In the genomic region with DNA sequence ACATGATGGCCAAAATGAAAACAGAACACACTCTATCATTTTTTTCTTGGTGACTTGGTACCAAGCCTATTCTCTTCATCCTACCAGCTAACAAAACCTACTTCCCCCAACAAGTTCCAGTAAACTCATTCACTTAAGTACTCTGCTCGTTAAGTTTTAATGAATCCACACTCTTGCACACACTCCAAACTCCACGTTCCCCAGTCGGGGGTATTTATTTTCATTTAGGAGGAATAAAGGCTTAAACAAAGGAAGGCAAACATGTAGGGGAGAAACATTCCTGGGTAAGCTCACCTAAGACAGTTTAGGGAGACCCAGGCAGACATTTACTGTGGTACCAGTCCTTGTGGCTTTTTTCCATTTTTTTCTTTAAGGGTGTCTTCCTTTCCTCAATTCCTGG, we compare ENCODE assay signal across 1 cellular context.
TF ChIP-seq lines count a peak whose summit lies in the region.

No MANE protein-coding gene starts in this region.

TF ChIP-seq in H1, 55 proteins besides CTCF, POLR2A, EP300 and RAD21 (continued from another document):
- TF ChIP-seq, protein P1, sequence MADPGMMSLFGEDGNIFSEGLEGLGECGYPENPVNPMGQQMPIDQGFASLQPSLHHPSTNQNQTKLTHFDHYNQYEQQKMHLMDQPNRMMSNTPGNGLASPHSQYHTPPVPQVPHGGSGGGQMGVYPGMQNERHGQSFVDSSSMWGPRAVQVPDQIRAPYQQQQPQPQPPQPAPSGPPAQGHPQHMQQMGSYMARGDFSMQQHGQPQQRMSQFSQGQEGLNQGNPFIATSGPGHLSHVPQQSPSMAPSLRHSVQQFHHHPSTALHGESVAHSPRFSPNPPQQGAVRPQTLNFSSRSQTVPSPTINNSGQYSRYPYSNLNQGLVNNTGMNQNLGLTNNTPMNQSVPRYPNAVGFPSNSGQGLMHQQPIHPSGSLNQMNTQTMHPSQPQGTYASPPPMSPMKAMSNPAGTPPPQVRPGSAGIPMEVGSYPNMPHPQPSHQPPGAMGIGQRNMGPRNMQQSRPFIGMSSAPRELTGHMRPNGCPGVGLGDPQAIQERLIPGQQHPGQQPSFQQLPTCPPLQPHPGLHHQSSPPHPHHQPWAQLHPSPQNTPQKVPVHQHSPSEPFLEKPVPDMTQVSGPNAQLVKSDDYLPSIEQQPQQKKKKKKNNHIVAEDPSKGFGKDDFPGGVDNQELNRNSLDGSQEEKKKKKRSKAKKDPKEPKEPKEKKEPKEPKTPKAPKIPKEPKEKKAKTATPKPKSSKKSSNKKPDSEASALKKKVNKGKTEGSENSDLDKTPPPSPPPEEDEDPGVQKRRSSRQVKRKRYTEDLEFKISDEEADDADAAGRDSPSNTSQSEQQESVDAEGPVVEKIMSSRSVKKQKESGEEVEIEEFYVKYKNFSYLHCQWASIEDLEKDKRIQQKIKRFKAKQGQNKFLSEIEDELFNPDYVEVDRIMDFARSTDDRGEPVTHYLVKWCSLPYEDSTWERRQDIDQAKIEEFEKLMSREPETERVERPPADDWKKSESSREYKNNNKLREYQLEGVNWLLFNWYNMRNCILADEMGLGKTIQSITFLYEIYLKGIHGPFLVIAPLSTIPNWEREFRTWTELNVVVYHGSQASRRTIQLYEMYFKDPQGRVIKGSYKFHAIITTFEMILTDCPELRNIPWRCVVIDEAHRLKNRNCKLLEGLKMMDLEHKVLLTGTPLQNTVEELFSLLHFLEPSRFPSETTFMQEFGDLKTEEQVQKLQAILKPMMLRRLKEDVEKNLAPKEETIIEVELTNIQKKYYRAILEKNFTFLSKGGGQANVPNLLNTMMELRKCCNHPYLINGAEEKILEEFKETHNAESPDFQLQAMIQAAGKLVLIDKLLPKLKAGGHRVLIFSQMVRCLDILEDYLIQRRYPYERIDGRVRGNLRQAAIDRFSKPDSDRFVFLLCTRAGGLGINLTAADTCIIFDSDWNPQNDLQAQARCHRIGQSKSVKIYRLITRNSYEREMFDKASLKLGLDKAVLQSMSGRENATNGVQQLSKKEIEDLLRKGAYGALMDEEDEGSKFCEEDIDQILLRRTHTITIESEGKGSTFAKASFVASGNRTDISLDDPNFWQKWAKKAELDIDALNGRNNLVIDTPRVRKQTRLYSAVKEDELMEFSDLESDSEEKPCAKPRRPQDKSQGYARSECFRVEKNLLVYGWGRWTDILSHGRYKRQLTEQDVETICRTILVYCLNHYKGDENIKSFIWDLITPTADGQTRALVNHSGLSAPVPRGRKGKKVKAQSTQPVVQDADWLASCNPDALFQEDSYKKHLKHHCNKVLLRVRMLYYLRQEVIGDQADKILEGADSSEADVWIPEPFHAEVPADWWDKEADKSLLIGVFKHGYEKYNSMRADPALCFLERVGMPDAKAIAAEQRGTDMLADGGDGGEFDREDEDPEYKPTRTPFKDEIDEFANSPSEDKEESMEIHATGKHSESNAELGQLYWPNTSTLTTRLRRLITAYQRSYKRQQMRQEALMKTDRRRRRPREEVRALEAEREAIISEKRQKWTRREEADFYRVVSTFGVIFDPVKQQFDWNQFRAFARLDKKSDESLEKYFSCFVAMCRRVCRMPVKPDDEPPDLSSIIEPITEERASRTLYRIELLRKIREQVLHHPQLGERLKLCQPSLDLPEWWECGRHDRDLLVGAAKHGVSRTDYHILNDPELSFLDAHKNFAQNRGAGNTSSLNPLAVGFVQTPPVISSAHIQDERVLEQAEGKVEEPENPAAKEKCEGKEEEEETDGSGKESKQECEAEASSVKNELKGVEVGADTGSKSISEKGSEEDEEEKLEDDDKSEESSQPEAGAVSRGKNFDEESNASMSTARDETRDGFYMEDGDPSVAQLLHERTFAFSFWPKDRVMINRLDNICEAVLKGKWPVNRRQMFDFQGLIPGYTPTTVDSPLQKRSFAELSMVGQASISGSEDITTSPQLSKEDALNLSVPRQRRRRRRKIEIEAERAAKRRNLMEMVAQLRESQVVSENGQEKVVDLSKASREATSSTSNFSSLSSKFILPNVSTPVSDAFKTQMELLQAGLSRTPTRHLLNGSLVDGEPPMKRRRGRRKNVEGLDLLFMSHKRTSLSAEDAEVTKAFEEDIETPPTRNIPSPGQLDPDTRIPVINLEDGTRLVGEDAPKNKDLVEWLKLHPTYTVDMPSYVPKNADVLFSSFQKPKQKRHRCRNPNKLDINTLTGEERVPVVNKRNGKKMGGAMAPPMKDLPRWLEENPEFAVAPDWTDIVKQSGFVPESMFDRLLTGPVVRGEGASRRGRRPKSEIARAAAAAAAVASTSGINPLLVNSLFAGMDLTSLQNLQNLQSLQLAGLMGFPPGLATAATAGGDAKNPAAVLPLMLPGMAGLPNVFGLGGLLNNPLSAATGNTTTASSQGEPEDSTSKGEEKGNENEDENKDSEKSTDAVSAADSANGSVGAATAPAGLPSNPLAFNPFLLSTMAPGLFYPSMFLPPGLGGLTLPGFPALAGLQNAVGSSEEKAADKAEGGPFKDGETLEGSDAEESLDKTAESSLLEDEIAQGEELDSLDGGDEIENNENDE (IDR thresholded peaks at IDR 0.05; ENCODE audit: insufficient replicate concordance, low read length) = no peak
- TF ChIP-seq JUN (IDR thresholded peaks at IDR 0.05; ENCODE audit: low read depth, low read length) (no peak), SIRT6 (IDR thresholded peaks at IDR 0.05; ENCODE audit: low read length) (no peak)
